Comparison of ENCODE assay signal across 37 cellular contexts in genomic region chr11:3667149-3668035, GRCh38. TPM values are rescaled to one million over a fixed set of nuclear protein-coding genes. Genes with fewer than 3 reads are reported as not detected.
"Had no signal": no experiment of that assay in that cellular context is flagged by ENCODE, and none has a peak within 500 bp of the region (broad histone marks: within the 10 kb centered on the region; RNA-seq: fewer than 3 reads in every experiment).

No MANE protein-coding gene starts in this region.

- H3K27ac Mint-ChIP-seq: activated B cell treated with CpG ODN at 0.5 μM for 24 hours; activated CD8-positive, alpha-beta T cell treated with anti-CD3 and anti-CD28 coated beads for 36 hours; activated naive CD4-positive, alpha-beta T cell treated with anti-CD3 and anti-CD28 coated beads, Interleukin-2, amount 10 ng/mL, durations not matched to agents 7 days and 5 days; activated naive CD4-positive, alpha-beta T cell treated with anti-CD3 and anti-CD28 coated beads, Interleukin-2, amount 50 U/mL, for 72 hours; activated naive CD8-positive, alpha-beta T cell treated with anti-CD3 and anti-CD28 coated beads, Interleukin-2, amount 10 ng/mL, durations not matched to agents 7 days and 5 days; activated T-cell treated with anti-CD3 and anti-CD28 coated beads, Interleukin-2, amount 50 U/mL, for 24 hours; activated T-cell treated with anti-CD3 and anti-CD28 coated beads, Interleukin-2, amount 50 U/mL, for 72 hours; brain; dendritic cell treated with granulocyte-macrophage colony-stimulating factor and Interleukin-4, amounts not matched to agents 40 ng/mL and 50 ng/mL, for 4 days; endodermal cell; T-helper 17 cell; T-helper 2 cell treated with Interferon-gamma antibody and Interleukin-4, amounts not matched to agents 5 μg/mL and 100 μg/mL, for 36 hours had no signal

- H3K27me3 ChIP-seq: ascending aorta, breast epithelium, cardiac muscle cell, dorsolateral prefrontal cortex, esophagus muscularis mucosa, foreskin keratinocyte, gastrocnemius medialis had no signal

- H3K27ac ChIP-seq: ascending aorta, breast epithelium, cardiac muscle cell, coronary artery, dorsolateral prefrontal cortex, esophagus muscularis mucosa, foreskin keratinocyte, gastrocnemius medialis, WERI-Rb-1 had no signal

- H3K9me3 ChIP-seq: ascending aorta, breast epithelium, esophagus muscularis mucosa, gastrocnemius medialis had no signal

- H3K4me1 ChIP-seq: ascending aorta, breast epithelium, esophagus muscularis mucosa, foreskin keratinocyte had no signal

- H3K4me3 ChIP-seq: ascending aorta, breast epithelium, cardiac muscle cell, coronary artery, dorsolateral prefrontal cortex, esophagus muscularis mucosa, gastrocnemius medialis had no signal

- DNase-seq: activated B cell treated with CpG ODN at 0.5 μM for 24 hours; activated CD4-positive, alpha-beta T cell treated with anti-CD3 and anti-CD28 coated beads for 48 hours; activated CD4-positive, alpha-beta T cell treated with anti-CD3 and anti-CD28 coated beads, Interleukin-2, amount 50 U/mL, for 1 hour; activated CD4-positive, alpha-beta T cell treated with anti-CD3 and anti-CD28 coated beads, Interleukin-2, amount 50 U/mL, for 48 hours; activated CD8-positive, alpha-beta memory T cell treated with anti-CD3 and anti-CD28 coated beads, Interleukin-2, amount 50 U/mL, for 48 hours; activated CD8-positive, alpha-beta T cell treated with anti-CD3 and anti-CD28 coated beads for 36 hours; activated gamma-delta T cell; activated naive CD4-positive, alpha-beta T cell; activated naive CD4-positive, alpha-beta T cell treated with anti-CD3 and anti-CD28 coated beads, Interleukin-2, amount 10 ng/mL, durations not matched to agents 7 days and 5 days; activated naive CD8-positive, alpha-beta T cell treated with anti-CD3 and anti-CD28 coated beads, Interleukin-2, amount 10 ng/mL, durations not matched to agents 7 days and 5 days; activated T-cell treated with anti-CD3 and anti-CD28 coated beads for 4 hours; activated T-cell treated with anti-CD3 and anti-CD28 coated beads, Interleukin-2, amount 50 U/mL, for 24 hours; activated T-cell treated with anti-CD3 and anti-CD28 coated beads, Interleukin-2, amount 50 U/mL, for 72 hours; effector memory CD4-positive, alpha-beta T cell; endodermal cell; erythroblast; foreskin keratinocyte; gastrocnemius medialis; glutamatergic neuron; T-helper 1 cell; T-helper 17 cell; T1000; WERI-Rb-1 had no signal

- H3K4me1 Mint-ChIP-seq: activated B cell treated with CpG ODN at 0.5 μM for 24 hours; activated naive CD4-positive, alpha-beta T cell treated with anti-CD3 and anti-CD28 coated beads, Interleukin-2, amount 10 ng/mL, durations not matched to agents 7 days and 5 days; brain; central memory CD8-positive, alpha-beta T cell had no signal

- H3K9me3 Mint-ChIP-seq: activated B cell treated with CpG ODN at 0.5 μM for 24 hours; activated CD8-positive, alpha-beta T cell treated with anti-CD3 and anti-CD28 coated beads for 36 hours; activated naive CD4-positive, alpha-beta T cell treated with anti-CD3 and anti-CD28 coated beads, Interleukin-2, amount 10 ng/mL, durations not matched to agents 7 days and 5 days; activated naive CD4-positive, alpha-beta T cell treated with anti-CD3 and anti-CD28 coated beads, Interleukin-2, amount 50 U/mL, for 72 hours; activated naive CD8-positive, alpha-beta T cell treated with anti-CD3 and anti-CD28 coated beads, Interleukin-2, amount 10 ng/mL, durations not matched to agents 7 days and 5 days; activated T-cell treated with anti-CD3 and anti-CD28 coated beads, Interleukin-2, amount 50 U/mL, for 24 hours; activated T-cell treated with anti-CD3 and anti-CD28 coated beads, Interleukin-2, amount 50 U/mL, for 72 hours; brain; central memory CD8-positive, alpha-beta T cell; dendritic cell treated with granulocyte-macrophage colony-stimulating factor and Interleukin-4, amounts not matched to agents 40 ng/mL and 50 ng/mL, for 4 days; endodermal cell; T-helper 2 cell treated with Interferon-gamma antibody and Interleukin-4, amounts not matched to agents 5 μg/mL and 100 μg/mL, for 36 hours had no signal

- ATAC-seq: activated CD4-positive, CD25-positive, alpha-beta regulatory T cell treated with anti-CD3 and anti-CD28 coated beads, Interleukin-2, amount 50 U/mL, for 24 hours; activated CD8-positive, alpha-beta T cell treated with anti-CD3 and anti-CD28 coated beads for 36 hours; activated naive CD4-positive, alpha-beta T cell treated with anti-CD3 and anti-CD28 coated beads, Interleukin-2, amount 50 U/mL, for 72 hours; activated T-cell treated with anti-CD3 and anti-CD28 coated beads, Interleukin-2, amount 50 U/mL, for 72 hours; foreskin keratinocyte; gastrocnemius medialis; T-helper 17 cell had no signal

- H3K36me3 ChIP-seq: cardiac muscle cell had no signal

- H3K4me3 Mint-ChIP-seq: activated B cell treated with CpG ODN at 0.5 μM for 24 hours; activated CD8-positive, alpha-beta T cell treated with anti-CD3 and anti-CD28 coated beads for 36 hours; activated naive CD4-positive, alpha-beta T cell treated with anti-CD3 and anti-CD28 coated beads, Interleukin-2, amount 10 ng/mL, durations not matched to agents 7 days and 5 days; activated naive CD8-positive, alpha-beta T cell treated with anti-CD3 and anti-CD28 coated beads, Interleukin-2, amount 10 ng/mL, durations not matched to agents 7 days and 5 days; activated T-cell treated with anti-CD3 and anti-CD28 coated beads, Interleukin-2, amount 50 U/mL, for 24 hours; activated T-cell treated with anti-CD3 and anti-CD28 coated beads, Interleukin-2, amount 50 U/mL, for 72 hours; brain; central memory CD8-positive, alpha-beta T cell; dendritic cell treated with granulocyte-macrophage colony-stimulating factor and Interleukin-4, amounts not matched to agents 40 ng/mL and 50 ng/mL, for 4 days; endodermal cell; T-helper 17 cell; T-helper 2 cell treated with Interferon-gamma antibody and Interleukin-4, amounts not matched to agents 5 μg/mL and 100 μg/mL, for 36 hours had no signal

- H3K27me3 Mint-ChIP-seq: activated B cell treated with CpG ODN at 0.5 μM for 24 hours; activated CD8-positive, alpha-beta T cell treated with anti-CD3 and anti-CD28 coated beads for 36 hours; activated naive CD4-positive, alpha-beta T cell treated with anti-CD3 and anti-CD28 coated beads, Interleukin-2, amount 10 ng/mL, durations not matched to agents 7 days and 5 days; activated naive CD8-positive, alpha-beta T cell treated with anti-CD3 and anti-CD28 coated beads, Interleukin-2, amount 10 ng/mL, durations not matched to agents 7 days and 5 days; activated T-cell treated with anti-CD3 and anti-CD28 coated beads, Interleukin-2, amount 50 U/mL, for 24 hours; brain; central memory CD8-positive, alpha-beta T cell; dendritic cell treated with granulocyte-macrophage colony-stimulating factor and Interleukin-4, amounts not matched to agents 40 ng/mL and 50 ng/mL, for 4 days; T-helper 17 cell had no signal

RNA-seq across cellular contexts. Expression of gene CHRNA10, which starts 3.8 kb away (rescaled TPM):
- total RNA-seq: ascending aorta had no signal
- polyA plus RNA-seq: cardiac muscle cell had no signal

RNA-seq across cellular contexts. Expression of gene ART1, which starts 22.5 kb away (rescaled TPM):
- total RNA-seq: activated B cell treated with CpG ODN at 0.5 μM for 24 hours; activated CD8-positive, alpha-beta memory T cell treated with anti-CD3 and anti-CD28 coated beads for 36 hours; activated CD8-positive, alpha-beta T cell treated with anti-CD3 and anti-CD28 coated beads for 36 hours; activated naive CD4-positive, alpha-beta T cell treated with anti-CD3 and anti-CD28 coated beads, Interleukin-2, amount 50 U/mL, for 72 hours; activated naive CD8-positive, alpha-beta T cell treated with anti-CD3 and anti-CD28 coated beads, Interleukin-2, amount 10 ng/mL, durations not matched to agents 7 days and 5 days; activated T-cell treated with anti-CD3 and anti-CD28 coated beads, Interleukin-2, amount 50 U/mL, for 72 hours; breast epithelium; cerebellum; endodermal cell; esophagus muscularis mucosa; foreskin keratinocyte; T-helper 17 cell had no signal
- polyA plus RNA-seq: cardiac muscle cell, foreskin keratinocyte had no signal

RNA-seq across cellular contexts. Expression of gene ART5, which starts 25.6 kb away (rescaled TPM):
- total RNA-seq: activated B cell treated with CpG ODN at 0.5 μM for 24 hours; activated CD8-positive, alpha-beta memory T cell treated with anti-CD3 and anti-CD28 coated beads for 36 hours; activated CD8-positive, alpha-beta T cell treated with anti-CD3 and anti-CD28 coated beads for 36 hours; activated naive CD4-positive, alpha-beta T cell treated with anti-CD3 and anti-CD28 coated beads, Interleukin-2, amount 50 U/mL, for 72 hours; activated naive CD8-positive, alpha-beta T cell treated with anti-CD3 and anti-CD28 coated beads, Interleukin-2, amount 10 ng/mL, durations not matched to agents 7 days and 5 days; activated T-cell treated with anti-CD3 and anti-CD28 coated beads, Interleukin-2, amount 50 U/mL, for 72 hours; ascending aorta; cerebellum; T-helper 17 cell had no signal
